Comparison of ENCODE assay signal across 11 cellular contexts in the genomic region with DNA sequence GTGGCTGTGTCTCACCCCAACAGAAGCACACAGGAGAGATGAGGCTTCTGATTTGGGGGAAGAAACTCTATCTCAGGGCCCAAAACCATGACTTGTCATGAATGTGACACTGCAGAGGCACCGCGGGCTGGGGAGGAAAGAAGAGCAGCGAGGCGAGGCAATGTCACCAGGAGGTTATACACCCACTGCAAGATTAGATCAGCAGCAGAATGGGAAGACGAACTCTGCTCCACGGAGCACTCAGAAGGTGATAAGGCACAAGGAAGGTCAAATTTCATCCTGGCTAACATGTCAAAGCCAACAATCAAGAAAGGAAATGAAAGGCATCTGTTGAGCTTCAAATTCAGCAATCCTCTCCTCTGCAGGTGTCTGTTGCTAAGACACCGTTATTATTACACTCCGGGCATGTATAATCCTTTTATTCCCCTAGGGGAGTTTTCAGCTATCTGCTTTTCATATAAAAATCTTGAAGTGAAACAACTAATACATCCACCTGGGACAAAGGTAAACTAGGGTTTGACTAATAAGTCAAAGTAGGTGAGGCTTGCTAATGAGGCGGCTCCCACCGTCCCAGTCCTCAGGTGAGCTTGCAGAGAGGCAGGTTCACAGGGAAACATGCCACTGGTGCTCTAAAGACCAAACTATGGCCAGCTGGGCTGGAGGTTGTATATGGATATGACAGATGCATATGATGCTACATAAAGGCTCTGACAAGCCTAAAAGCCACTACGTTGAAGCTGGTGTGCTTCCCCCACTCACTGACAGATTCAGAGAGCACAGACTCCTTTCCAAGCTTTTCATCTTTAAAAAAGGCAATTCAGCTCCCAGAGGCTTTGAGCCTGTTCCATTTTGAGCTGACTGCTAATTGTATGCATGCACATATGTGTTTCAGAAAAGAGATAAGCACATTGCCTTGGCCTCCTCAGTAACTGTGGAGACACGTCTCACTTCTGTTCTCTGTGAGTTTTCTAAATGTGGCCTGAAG.
DNase-seq lines count a peak whose midpoint lies in the region; ATAC-seq and TF ChIP-seq lines count a peak whose summit lies in the region.
"Had no signal": no experiment of that assay in that cellular context is flagged by ENCODE, and none has a peak within 500 bp of the region (broad histone marks: within the 10 kb centered on the region; RNA-seq: fewer than 3 reads in every experiment).

No MANE protein-coding gene starts in this region.

- DNase-seq in SK-N-SH: peak; percentile 11
- DNase-seq in midbrain (lab: John Stamatoyannopoulos, UW): no peak
- DNase-seq in T-helper 2 cell treated with Interferon-gamma antibody and Interleukin-4, amounts not matched to agents 5 μg/mL and 100 μg/mL, for 36 hours (ENCODE audit: low spot score): no peak
- no peak for DNase-seq in T-helper 2 cell
- DNase-seq: activated CD8-positive, alpha-beta memory T cell treated with anti-CD3 and anti-CD28 coated beads, Interleukin-2, amount 10 ng/mL, durations not matched to agents 7 days and 5 days; psoas muscle had no signal

- TF ChIP-seq RAD21 in SK-N-SH (IDR thresholded peaks at IDR 0.05; ENCODE audit: low read length): no peak; the same call in 1 of the 2 replicates

- H3K9me3 Mint-ChIP-seq in T-helper 2 cell treated with Interferon-gamma antibody and Interleukin-4, amounts not matched to agents 5 μg/mL and 100 μg/mL, for 36 hours: no peaks in the 10 kb centered on the region

- WGBS in SK-N-SH (ENCODE audit: low lambda C conversion rate): 31% methylated on average over 12 of the region's 12 CpGs

- peaks cover 3% of the 10 kb centered on the region for H3K4me1 Mint-ChIP-seq in T-helper 2 cell treated with Interferon-gamma antibody and Interleukin-4, amounts not matched to agents 5 μg/mL and 100 μg/mL, for 36 hours (ENCODE audit: low read depth)

- H3K4me2 ChIP-seq in SK-N-SH (no peak overlapping the region), OCI-LY1 (ENCODE audit: low read length) (peak overlapping the region; percentile 50)

- no peak for TF ChIP-seq EP300 in SK-N-SH (IDR thresholded peaks at IDR 0.05; ENCODE audit: borderline replicate concordance in 1 of 2, low read depth in 1 of 2, low read length in 1 of 2)

- H3K27me3 Mint-ChIP-seq in T-helper 2 cell treated with Interferon-gamma antibody and Interleukin-4, amounts not matched to agents 5 μg/mL and 100 μg/mL, for 36 hours (ENCODE audit: low read depth): no peaks in the 10 kb centered on the region
- H3K27me3 Mint-ChIP-seq: activated CD8-positive, alpha-beta memory T cell treated with anti-CD3 and anti-CD28 coated beads, Interleukin-2, amount 10 ng/mL, durations not matched to agents 7 days and 5 days had no signal

- ATAC-seq in SK-N-SH treated with all-trans-retinoic acid at 6 μM for 48 hours: no peak
- ATAC-seq: psoas muscle had no signal

- H3K27me3 ChIP-seq in SK-N-SH (ENCODE audit: insufficient read depth): no peaks in the 10 kb centered on the region
- no peaks in the 10 kb centered on the region for H3K27me3 ChIP-seq in OCI-LY1 (ENCODE audit: insufficient read depth, low read length)
- no peaks in the 10 kb centered on the region for H3K27me3 ChIP-seq in iPS-20b (ENCODE audit: insufficient read depth, low read length)

- CTCF ChIA-PET in SK-N-SH (lab: Yijun Ruan, JAX): interaction anchor here (0.9 to 1.3 kb wide), 6 partner anchors 9 to 222 kb away, joined by 3 to 4 read pairs (median 4); a partner anchor contains a TSS

- H3K27ac Mint-ChIP-seq in T-helper 2 cell treated with Interferon-gamma antibody and Interleukin-4, amounts not matched to agents 5 μg/mL and 100 μg/mL, for 36 hours: no peak overlapping the region
- H3K27ac Mint-ChIP-seq: activated CD8-positive, alpha-beta memory T cell treated with anti-CD3 and anti-CD28 coated beads, Interleukin-2, amount 10 ng/mL, durations not matched to agents 7 days and 5 days had no signal

- H2AFZ ChIP-seq in SK-N-SH (ENCODE audit: low read depth): no peak overlapping the region
- H2AFZ ChIP-seq in OCI-LY1 (ENCODE audit: low read length): no peak overlapping the region

- no peak overlapping the region for H3K4me3 Mint-ChIP-seq in T-helper 2 cell treated with Interferon-gamma antibody and Interleukin-4, amounts not matched to agents 5 μg/mL and 100 μg/mL, for 36 hours
- H3K4me3 Mint-ChIP-seq: activated CD8-positive, alpha-beta memory T cell treated with anti-CD3 and anti-CD28 coated beads, Interleukin-2, amount 10 ng/mL, durations not matched to agents 7 days and 5 days had no signal

- POLR2A ChIA-PET in SK-N-SH (lab: Yijun Ruan, JAX): no interaction called here

- H3K4me1 ChIP-seq in SK-N-SH (ENCODE audit: control insufficient read depth in 1 of 2, insufficient read depth in 2 of 2, low read depth in 1 of 2, low read length in 1 of 2) (peaks cover 9 to 11% of the 10 kb centered on the region in 2 experiments; a peak in 3 of 4 replicates), OCI-LY1 (ENCODE audit: insufficient read depth, low read length, severe bottlenecking) (peaks cover 63% of the 10 kb centered on the region), iPS-20b (ENCODE audit: insufficient read depth, low read length) (peaks cover 21% of the 10 kb centered on the region)
- H3K4me1 ChIP-seq: psoas muscle had no signal

- no peaks in the 10 kb centered on the region for H3K36me3 Mint-ChIP-seq in T-helper 2 cell treated with Interferon-gamma antibody and Interleukin-4, amounts not matched to agents 5 μg/mL and 100 μg/mL, for 36 hours (ENCODE audit: low read depth)

- no peaks in the 10 kb centered on the region for H4K20me1 ChIP-seq in SK-N-SH (ENCODE audit: insufficient read depth)
- H4K20me1 ChIP-seq in OCI-LY1 (ENCODE audit: insufficient read depth, low read length): no peaks in the 10 kb centered on the region

- H3K36me3 ChIP-seq in SK-N-SH (replicated peaks in 1 of 2; ENCODE audit: control insufficient read depth in 1 of 2, insufficient read depth in 2 of 2, low read length in 1 of 2) (no peaks in the 10 kb centered on the region), OCI-LY1 (ENCODE audit: insufficient read depth, low read length) (no peaks in the 10 kb centered on the region), iPS-20b (ENCODE audit: insufficient read depth, low read depth, low read length) (no peaks in the 10 kb centered on the region)

- no peak for TF ChIP-seq CTCF in SK-N-SH (IDR thresholded peaks at IDR 0.05)
- TF ChIP-seq CTCF in OCI-LY1 (IDR thresholded peaks at IDR 0.05; ENCODE audit: low read length): no peak; the same call in 1 of the 2 replicates

- H3K9me2 ChIP-seq in SK-N-SH (no peaks in the 10 kb centered on the region), OCI-LY1 (ENCODE audit: low read depth, low read length) (no peaks in the 10 kb centered on the region)

- no peaks in the 10 kb centered on the region for H3K79me2 ChIP-seq in SK-N-SH (ENCODE audit: insufficient read depth)
- no peaks in the 10 kb centered on the region for H3K79me2 ChIP-seq in OCI-LY1 (ENCODE audit: insufficient read depth, low read length)

- no peak overlapping the region for H3K9ac ChIP-seq in SK-N-SH
- H3K9ac ChIP-seq in OCI-LY1 (ENCODE audit: low read length): peak overlapping the region; percentile 60
- H3K9ac ChIP-seq in iPS-20b (ENCODE audit: low read depth, low read length): no peak overlapping the region

- H3F3A ChIP-seq in SK-N-SH (replicated peaks; ENCODE audit: insufficient read depth) (no peaks in the 10 kb centered on the region), OCI-LY1 (ENCODE audit: insufficient read depth, low read length) (no peaks in the 10 kb centered on the region)

- no peak overlapping the region for H3K27ac ChIP-seq in SK-N-SH (ENCODE audit: low read depth in 2 of 2, low read length in 1 of 2)
- H3K27ac ChIP-seq in OCI-LY1 (ENCODE audit: low read depth, low read length, poor library complexity, severe bottlenecking): peak overlapping the region; percentile 97
- no peak overlapping the region for H3K27ac ChIP-seq in iPS-20b (ENCODE audit: low read length)
- peak overlapping the region; percentile 40 for H3K27ac ChIP-seq in temporal lobe (ENCODE audit: low read depth, low read length)
- H3K27ac ChIP-seq: psoas muscle had no signal

- no peaks in the 10 kb centered on the region for H3K9me3 ChIP-seq in SK-N-SH
- H3K9me3 ChIP-seq in OCI-LY1 (ENCODE audit: low read length): no peaks in the 10 kb centered on the region
- no peaks in the 10 kb centered on the region for H3K9me3 ChIP-seq in iPS-20b (ENCODE audit: insufficient read depth, low read depth, low read length)
- H3K9me3 ChIP-seq: psoas muscle had no signal

- H3K4me3 ChIP-seq in SK-N-SH (ENCODE audit: low read depth in 2 of 2, low read length in 1 of 2) (no peak overlapping the region), OCI-LY1 (ENCODE audit: low read depth, low read length, poor library complexity, severe bottlenecking) (peak overlapping the region; percentile 23), iPS-20b (ENCODE audit: low read length) (peak overlapping the region; percentile 30; the same call in 1 of the 2 replicates)
- H3K4me3 ChIP-seq: lung, psoas muscle had no signal

TF ChIP-seq in SK-N-SH, 30 proteins besides CTCF, POLR2A, EP300 and RAD21 (continues in another document):
- TF ChIP-seq GATA2 (CRISPR knock-in tag; IDR thresholded peaks at IDR 0.05): peak; percentile 59
- no peak for TF ChIP-seq TEAD4 (IDR thresholded peaks at IDR 0.05; ENCODE audit: borderline replicate concordance, insufficient read depth)
- TF ChIP-seq YY1 (IDR thresholded peaks at IDR 0.05; ENCODE audit: low read depth): no peak
- no peak for TF ChIP-seq TAF1 (IDR thresholded peaks at IDR 0.05; ENCODE audit: borderline replicate concordance, low read depth, low read length)
- TF ChIP-seq EZH2phosphoT487 (IDR thresholded peaks at IDR 0.05; ENCODE audit: borderline replicate concordance, low read depth): no peak
- no peak for TF ChIP-seq TCF12 (IDR thresholded peaks at IDR 0.05)
- peak; percentile 17; the same call in 1 of the 2 replicates for TF ChIP-seq MXI1 (IDR thresholded peaks at IDR 0.05; ENCODE audit: low read depth, low read length)
- no peak for TF ChIP-seq GABPA (IDR thresholded peaks at IDR 0.05; ENCODE audit: low read depth)
- TF ChIP-seq NRF1 (IDR thresholded peaks at IDR 0.05; ENCODE audit: low read depth, low read length): no peak

TF ChIP-seq in SK-N-SH treated with all-trans-retinoic acid at 6 μM for 48 hours, 23 proteins besides CTCF, POLR2A, EP300 and RAD21 (continues in another document):
- TF ChIP-seq PPARA (CRISPR knock-in tag; IDR thresholded peaks at IDR 0.05; ENCODE audit: borderline replicate concordance): no peak
- no peak for TF ChIP-seq ZNF70 (CRISPR knock-in tag; IDR thresholded peaks at IDR 0.05)
- no peak for TF ChIP-seq ESRRG (CRISPR knock-in tag; IDR thresholded peaks at IDR 0.05)
- no peak for TF ChIP-seq SNAI2 (CRISPR knock-in tag; IDR thresholded peaks at IDR 0.05)

Comparison
In these comparisons a context has a peak if more than half of its experiments do, and no peak if none do; other contexts are left out.
1. H3K27ac ChIP-seq: peak in OCI-LY1 (single experiment) and temporal lobe (single experiment); none in SK-N-SH (0 of 2) and iPS-20b (single experiment).
2. H3K4me3 ChIP-seq: peak in OCI-LY1 (single experiment) and iPS-20b (single experiment); none in SK-N-SH (0 of 2).